In genomic region chr10:69092959-69093850, GRCh38 we compare ENCODE assay signal across 8 cellular contexts. TPM values are rescaled to one million over a fixed set of nuclear protein-coding genes. Genes with fewer than 3 reads are reported as not detected.
DNase-seq lines count a peak whose midpoint lies in the region; ATAC-seq and TF ChIP-seq lines count a peak whose summit lies in the region.

No MANE protein-coding gene starts in this region.

- WGBS in testis, 2 donors, result 53 to 56% methylated on average over 17 of the region's 17 CpGs

- peak in 1 of 2 donors; percentile 23 for ATAC-seq in activated T-cell treated with anti-CD3 and anti-CD28 coated beads, Interleukin-2, amount 50 U/mL, for 72 hours (replicated peaks in 1 of 2)
- no peak for ATAC-seq in HG02610 (IDR thresholded peaks at IDR 0.05; ENCODE audit: unreplicated experiment)

- no peaks in the 10 kb centered on the region for H3K9me3 Mint-ChIP-seq in activated T-cell treated with anti-CD3 and anti-CD28 coated beads, Interleukin-2, amount 50 U/mL, for 72 hours

- no peaks in the 10 kb centered on the region for H3K27me3 Mint-ChIP-seq in activated T-cell treated with anti-CD3 and anti-CD28 coated beads, Interleukin-2, amount 50 U/mL, for 72 hours (ENCODE audit: low read depth)

- TF ChIP-seq CTCF in GM12873 (IDR thresholded peaks at IDR 0.05; ENCODE audit: insufficient read depth, low read depth, low read length, missing control alignments) (peak; percentile 69), fibroblast of the aortic adventitia (IDR thresholded peaks at IDR 0.05; ENCODE audit: insufficient read depth, low read length) (peak; percentile 68), testis (IDR thresholded peaks at IDR 0.05) (peak; percentile 76 to 91 (median 83))

- H3K27ac Mint-ChIP-seq in activated T-cell treated with anti-CD3 and anti-CD28 coated beads, Interleukin-2, amount 50 U/mL, for 72 hours, result peak overlapping the region; percentile 35

- peak overlapping the region; percentile 57 to 92 for H3K4me3 Mint-ChIP-seq in activated T-cell treated with anti-CD3 and anti-CD28 coated beads, Interleukin-2, amount 50 U/mL, for 72 hours

- no peaks in the 10 kb centered on the region for H3K4me1 ChIP-seq in testis

- peak overlapping the region in 1 of 2 donors; percentile 47 for H3K27ac ChIP-seq in testis

- intact Hi-C loops in testis (cut with DNase I; ENCODE audit: low total_unique reads), result no loop called here

- peaks cover 20 to 44% of the 10 kb centered on the region in 2 donors for H3K36me3 Mint-ChIP-seq in activated T-cell treated with anti-CD3 and anti-CD28 coated beads, Interleukin-2, amount 50 U/mL, for 72 hours (ENCODE audit: insufficient read depth in 2 of 2)

- peak; percentile 95 to 99 for DNase-seq in Kasumi-1 (lab: John Stamatoyannopoulos, UW)
- peak; percentile 87 for DNase-seq in RKO (ENCODE audit: low spot score)
- peak; percentile 79 to 82 for DNase-seq in activated T-cell treated with anti-CD3 and anti-CD28 coated beads, Interleukin-2, amount 50 U/mL, for 72 hours
- DNase-seq in fibroblast of the aortic adventitia (ENCODE audit: low read depth), result peak; percentile 94
- peak; percentile 59 for DNase-seq in non-pigmented ciliary epithelial cell (ENCODE audit: low read depth)
- DNase-seq in testis, result peak; percentile 94

- no peak for TF ChIP-seq POLR2A in testis (IDR thresholded peaks at IDR 0.05)

- no peaks in the 10 kb centered on the region for H3K9me3 ChIP-seq in testis

- H3K36me3 ChIP-seq in testis (ENCODE audit: low read depth, missing control alignments), result no peaks in the 10 kb centered on the region

- no peaks in the 10 kb centered on the region for H3K27me3 ChIP-seq in testis

- H3K4me3 ChIP-seq in fibroblast of the aortic adventitia (ENCODE audit: low read depth, low read length), result no peak overlapping the region
- H3K4me3 ChIP-seq in testis, result no peak overlapping the region

- H3K4me1 Mint-ChIP-seq in activated T-cell treated with anti-CD3 and anti-CD28 coated beads, Interleukin-2, amount 50 U/mL, for 72 hours (ENCODE audit: low read depth), result peaks cover 60% of the 10 kb centered on the region

RNA-seq across cellular contexts. Expression of gene SRGN, which starts 5.3 kb away (rescaled TPM):
- 100 to 1,000 TPM; 439 to 902 TPM for total RNA-seq in activated T-cell treated with anti-CD3 and anti-CD28 coated beads, Interleukin-2, amount 50 U/mL, for 72 hours
- total RNA-seq in fibroblast of the aortic adventitia (ENCODE audit: low replicate concordance) (65.8 and 127 TPM in 2 replicates), testis (10 to 100 TPM; 25.7 to 35.8 TPM)
- 61.1 TPM for polyA plus RNA-seq in testis (ENCODE audit: insufficient read depth, low read depth, low replicate concordance)

RNA-seq across cellular contexts. Expression of gene VPS26A, which starts 30.8 kb away (rescaled TPM):
- 10 to 100 TPM; 39.0 to 39.1 TPM for total RNA-seq in activated T-cell treated with anti-CD3 and anti-CD28 coated beads, Interleukin-2, amount 50 U/mL, for 72 hours
- total RNA-seq in fibroblast of the aortic adventitia (ENCODE audit: low replicate concordance), result 49.2 and 54.9 TPM in 2 replicates
- total RNA-seq in testis, result 10 to 100 TPM; 53.6 to 59.8 TPM
- polyA plus RNA-seq in testis (ENCODE audit: insufficient read depth, low read depth, low replicate concordance), result 65.0 TPM
